ENCODE assay signal across 1 cellular context in the genomic region with DNA sequence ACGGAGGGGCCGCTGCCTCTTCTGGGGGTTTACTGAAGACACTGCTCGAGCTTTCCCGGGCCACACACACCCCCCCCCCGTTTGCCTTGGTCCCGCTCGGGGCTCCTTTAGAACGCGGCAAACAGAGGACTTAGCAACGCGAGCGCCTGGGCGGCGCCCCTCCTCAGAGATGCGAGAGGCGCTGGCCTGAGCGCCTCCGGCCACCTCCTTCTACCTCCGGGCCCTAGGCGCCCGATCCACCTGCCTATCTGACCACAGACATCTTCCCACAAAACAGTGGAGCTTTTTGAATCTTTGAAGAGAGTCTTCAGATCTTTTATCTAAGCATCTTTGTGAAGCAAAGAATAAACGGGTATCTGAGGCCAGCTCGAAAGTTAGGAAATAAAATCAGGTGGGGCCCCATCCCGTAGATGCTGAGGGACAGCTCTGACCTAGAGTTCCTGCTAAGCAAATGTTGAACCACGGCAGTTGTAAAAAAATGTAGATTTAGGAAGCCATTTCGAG.
TF ChIP-seq lines count a peak whose summit lies in the region.

No MANE protein-coding gene starts in this region.

TF ChIP-seq in HEK293, 187 proteins besides CTCF, POLR2A, EP300 and RAD21 (continued from another document and continues in another):
- TF ChIP-seq, protein P1, sequence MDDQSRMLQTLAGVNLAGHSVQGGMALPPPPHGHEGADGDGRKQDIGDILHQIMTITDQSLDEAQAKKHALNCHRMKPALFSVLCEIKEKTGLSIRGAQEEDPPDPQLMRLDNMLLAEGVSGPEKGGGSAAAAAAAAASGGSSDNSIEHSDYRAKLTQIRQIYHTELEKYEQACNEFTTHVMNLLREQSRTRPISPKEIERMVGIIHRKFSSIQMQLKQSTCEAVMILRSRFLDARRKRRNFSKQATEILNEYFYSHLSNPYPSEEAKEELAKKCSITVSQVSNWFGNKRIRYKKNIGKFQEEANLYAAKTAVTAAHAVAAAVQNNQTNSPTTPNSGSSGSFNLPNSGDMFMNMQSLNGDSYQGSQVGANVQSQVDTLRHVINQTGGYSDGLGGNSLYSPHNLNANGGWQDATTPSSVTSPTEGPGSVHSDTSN (CRISPR knock-in tag; IDR thresholded peaks at IDR 0.05): no peak
- TF ChIP-seq SCRT2 (tag by site-specific recombination; IDR thresholded peaks at IDR 0.05) (no peak), ZIC2 (tag by site-specific recombination; IDR thresholded peaks at IDR 0.05) (no peak), ZNF274 (IDR thresholded peaks at IDR 0.05; ENCODE audit: low read length) (no peak), ZNF274 (tag by site-specific recombination; IDR thresholded peaks at IDR 0.05; ENCODE audit: borderline replicate concordance) (no peak), ZNF548 (tag by site-specific recombination; IDR thresholded peaks at IDR 0.05) (no peak), SP3 (tag by site-specific recombination; IDR thresholded peaks at IDR 0.05) (0 out of 2 replicates have a peak, but pooled peaks have one; percentile 14), ZNF433 (tag by site-specific recombination; IDR thresholded peaks at IDR 0.05; ENCODE audit: low read depth) (no peak), ZNF157 (tag by site-specific recombination; IDR thresholded peaks at IDR 0.05) (no peak), ZNF221 (tag by site-specific recombination; IDR thresholded peaks at IDR 0.05; ENCODE audit: borderline replicate concordance) (no peak), ZNF175 (tag by site-specific recombination; IDR thresholded peaks at IDR 0.05) (no peak), ZNF670 (tag by site-specific recombination; IDR thresholded peaks at IDR 0.05; ENCODE audit: low read depth) (no peak), ZNF626 (tag by site-specific recombination; IDR thresholded peaks at IDR 0.05) (no peak), FEZF1 (tag by site-specific recombination; IDR thresholded peaks at IDR 0.05) (no peak), ZNF140 (tag by site-specific recombination; IDR thresholded peaks at IDR 0.05) (no peak), ZNF707 (tag by site-specific recombination; IDR thresholded peaks at IDR 0.05) (no peak), MYNN (tag by site-specific recombination; IDR thresholded peaks at IDR 0.05; ENCODE audit: borderline replicate concordance) (no peak), ZNF558 (tag by site-specific recombination; IDR thresholded peaks at IDR 0.05) (no peak), ZBTB8A (tag by site-specific recombination; IDR thresholded peaks at IDR 0.05) (peak; percentile 22; the same call in 1 of the 2 replicates), ZNF23 (tag by site-specific recombination; IDR thresholded peaks at IDR 0.05; ENCODE audit: borderline replicate concordance) (no peak), ZNF629 (tag by site-specific recombination; IDR thresholded peaks at IDR 0.05) (no peak; the same call in 1 of the 2 replicates), ZNF777 (tag by site-specific recombination; IDR thresholded peaks at IDR 0.05; ENCODE audit: borderline replicate concordance) (no peak)
- TF ChIP-seq, protein P2, sequence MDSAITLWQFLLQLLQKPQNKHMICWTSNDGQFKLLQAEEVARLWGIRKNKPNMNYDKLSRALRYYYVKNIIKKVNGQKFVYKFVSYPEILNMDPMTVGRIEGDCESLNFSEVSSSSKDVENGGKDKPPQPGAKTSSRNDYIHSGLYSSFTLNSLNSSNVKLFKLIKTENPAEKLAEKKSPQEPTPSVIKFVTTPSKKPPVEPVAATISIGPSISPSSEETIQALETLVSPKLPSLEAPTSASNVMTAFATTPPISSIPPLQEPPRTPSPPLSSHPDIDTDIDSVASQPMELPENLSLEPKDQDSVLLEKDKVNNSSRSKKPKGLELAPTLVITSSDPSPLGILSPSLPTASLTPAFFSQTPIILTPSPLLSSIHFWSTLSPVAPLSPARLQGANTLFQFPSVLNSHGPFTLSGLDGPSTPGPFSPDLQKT (IDR thresholded peaks at IDR 0.05; ENCODE audit: borderline replicate concordance, low read depth, low read length): no peak
- TF ChIP-seq, protein P3, sequence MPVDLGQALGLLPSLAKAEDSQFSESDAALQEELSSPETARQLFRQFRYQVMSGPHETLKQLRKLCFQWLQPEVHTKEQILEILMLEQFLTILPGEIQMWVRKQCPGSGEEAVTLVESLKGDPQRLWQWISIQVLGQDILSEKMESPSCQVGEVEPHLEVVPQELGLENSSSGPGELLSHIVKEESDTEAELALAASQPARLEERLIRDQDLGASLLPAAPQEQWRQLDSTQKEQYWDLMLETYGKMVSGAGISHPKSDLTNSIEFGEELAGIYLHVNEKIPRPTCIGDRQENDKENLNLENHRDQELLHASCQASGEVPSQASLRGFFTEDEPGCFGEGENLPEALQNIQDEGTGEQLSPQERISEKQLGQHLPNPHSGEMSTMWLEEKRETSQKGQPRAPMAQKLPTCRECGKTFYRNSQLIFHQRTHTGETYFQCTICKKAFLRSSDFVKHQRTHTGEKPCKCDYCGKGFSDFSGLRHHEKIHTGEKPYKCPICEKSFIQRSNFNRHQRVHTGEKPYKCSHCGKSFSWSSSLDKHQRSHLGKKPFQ (tag by site-specific recombination; IDR thresholded peaks at IDR 0.05): no peak
- TF ChIP-seq, protein P4, sequence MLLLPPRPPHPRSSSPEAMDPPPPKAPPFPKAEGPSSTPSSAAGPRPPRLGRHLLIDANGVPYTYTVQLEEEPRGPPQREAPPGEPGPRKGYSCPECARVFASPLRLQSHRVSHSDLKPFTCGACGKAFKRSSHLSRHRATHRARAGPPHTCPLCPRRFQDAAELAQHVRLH (tag by site-specific recombination; IDR thresholded peaks at IDR 0.05): no peak
- TF ChIP-seq, protein P5, sequence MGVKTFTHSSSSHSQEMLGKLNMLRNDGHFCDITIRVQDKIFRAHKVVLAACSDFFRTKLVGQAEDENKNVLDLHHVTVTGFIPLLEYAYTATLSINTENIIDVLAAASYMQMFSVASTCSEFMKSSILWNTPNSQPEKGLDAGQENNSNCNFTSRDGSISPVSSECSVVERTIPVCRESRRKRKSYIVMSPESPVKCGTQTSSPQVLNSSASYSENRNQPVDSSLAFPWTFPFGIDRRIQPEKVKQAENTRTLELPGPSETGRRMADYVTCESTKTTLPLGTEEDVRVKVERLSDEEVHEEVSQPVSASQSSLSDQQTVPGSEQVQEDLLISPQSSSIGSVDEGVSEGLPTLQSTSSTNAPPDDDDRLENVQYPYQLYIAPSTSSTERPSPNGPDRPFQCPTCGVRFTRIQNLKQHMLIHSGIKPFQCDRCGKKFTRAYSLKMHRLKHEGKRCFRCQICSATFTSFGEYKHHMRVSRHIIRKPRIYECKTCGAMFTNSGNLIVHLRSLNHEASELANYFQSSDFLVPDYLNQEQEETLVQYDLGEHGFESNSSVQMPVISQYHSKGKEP (tag by site-specific recombination; IDR thresholded peaks at IDR 0.05): no peak
- TF ChIP-seq, protein P6, sequence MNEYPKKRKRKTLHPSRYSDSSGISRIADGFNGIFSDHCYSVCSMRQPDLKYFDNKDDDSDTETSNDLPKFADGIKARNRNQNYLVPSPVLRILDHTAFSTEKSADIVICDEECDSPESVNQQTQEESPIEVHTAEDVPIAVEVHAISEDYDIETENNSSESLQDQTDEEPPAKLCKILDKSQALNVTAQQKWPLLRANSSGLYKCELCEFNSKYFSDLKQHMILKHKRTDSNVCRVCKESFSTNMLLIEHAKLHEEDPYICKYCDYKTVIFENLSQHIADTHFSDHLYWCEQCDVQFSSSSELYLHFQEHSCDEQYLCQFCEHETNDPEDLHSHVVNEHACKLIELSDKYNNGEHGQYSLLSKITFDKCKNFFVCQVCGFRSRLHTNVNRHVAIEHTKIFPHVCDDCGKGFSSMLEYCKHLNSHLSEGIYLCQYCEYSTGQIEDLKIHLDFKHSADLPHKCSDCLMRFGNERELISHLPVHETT (tag by site-specific recombination; IDR thresholded peaks at IDR 0.05): peak; percentile 3; the same call in 1 of the 2 replicates
- TF ChIP-seq, protein P7, sequence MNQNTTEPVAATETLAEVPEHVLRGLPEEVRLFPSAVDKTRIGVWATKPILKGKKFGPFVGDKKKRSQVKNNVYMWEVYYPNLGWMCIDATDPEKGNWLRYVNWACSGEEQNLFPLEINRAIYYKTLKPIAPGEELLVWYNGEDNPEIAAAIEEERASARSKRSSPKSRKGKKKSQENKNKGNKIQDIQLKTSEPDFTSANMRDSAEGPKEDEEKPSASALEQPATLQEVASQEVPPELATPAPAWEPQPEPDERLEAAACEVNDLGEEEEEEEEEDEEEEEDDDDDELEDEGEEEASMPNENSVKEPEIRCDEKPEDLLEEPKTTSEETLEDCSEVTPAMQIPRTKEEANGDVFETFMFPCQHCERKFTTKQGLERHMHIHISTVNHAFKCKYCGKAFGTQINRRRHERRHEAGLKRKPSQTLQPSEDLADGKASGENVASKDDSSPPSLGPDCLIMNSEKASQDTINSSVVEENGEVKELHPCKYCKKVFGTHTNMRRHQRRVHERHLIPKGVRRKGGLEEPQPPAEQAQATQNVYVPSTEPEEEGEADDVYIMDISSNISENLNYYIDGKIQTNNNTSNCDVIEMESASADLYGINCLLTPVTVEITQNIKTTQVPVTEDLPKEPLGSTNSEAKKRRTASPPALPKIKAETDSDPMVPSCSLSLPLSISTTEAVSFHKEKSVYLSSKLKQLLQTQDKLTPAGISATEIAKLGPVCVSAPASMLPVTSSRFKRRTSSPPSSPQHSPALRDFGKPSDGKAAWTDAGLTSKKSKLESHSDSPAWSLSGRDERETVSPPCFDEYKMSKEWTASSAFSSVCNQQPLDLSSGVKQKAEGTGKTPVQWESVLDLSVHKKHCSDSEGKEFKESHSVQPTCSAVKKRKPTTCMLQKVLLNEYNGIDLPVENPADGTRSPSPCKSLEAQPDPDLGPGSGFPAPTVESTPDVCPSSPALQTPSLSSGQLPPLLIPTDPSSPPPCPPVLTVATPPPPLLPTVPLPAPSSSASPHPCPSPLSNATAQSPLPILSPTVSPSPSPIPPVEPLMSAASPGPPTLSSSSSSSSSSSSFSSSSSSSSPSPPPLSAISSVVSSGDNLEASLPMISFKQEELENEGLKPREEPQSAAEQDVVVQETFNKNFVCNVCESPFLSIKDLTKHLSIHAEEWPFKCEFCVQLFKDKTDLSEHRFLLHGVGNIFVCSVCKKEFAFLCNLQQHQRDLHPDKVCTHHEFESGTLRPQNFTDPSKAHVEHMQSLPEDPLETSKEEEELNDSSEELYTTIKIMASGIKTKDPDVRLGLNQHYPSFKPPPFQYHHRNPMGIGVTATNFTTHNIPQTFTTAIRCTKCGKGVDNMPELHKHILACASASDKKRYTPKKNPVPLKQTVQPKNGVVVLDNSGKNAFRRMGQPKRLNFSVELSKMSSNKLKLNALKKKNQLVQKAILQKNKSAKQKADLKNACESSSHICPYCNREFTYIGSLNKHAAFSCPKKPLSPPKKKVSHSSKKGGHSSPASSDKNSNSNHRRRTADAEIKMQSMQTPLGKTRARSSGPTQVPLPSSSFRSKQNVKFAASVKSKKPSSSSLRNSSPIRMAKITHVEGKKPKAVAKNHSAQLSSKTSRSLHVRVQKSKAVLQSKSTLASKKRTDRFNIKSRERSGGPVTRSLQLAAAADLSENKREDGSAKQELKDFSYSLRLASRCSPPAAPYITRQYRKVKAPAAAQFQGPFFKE (tag by site-specific recombination; IDR thresholded peaks at IDR 0.05; ENCODE audit: borderline replicate concordance): no peak
- TF ChIP-seq, protein P8, sequence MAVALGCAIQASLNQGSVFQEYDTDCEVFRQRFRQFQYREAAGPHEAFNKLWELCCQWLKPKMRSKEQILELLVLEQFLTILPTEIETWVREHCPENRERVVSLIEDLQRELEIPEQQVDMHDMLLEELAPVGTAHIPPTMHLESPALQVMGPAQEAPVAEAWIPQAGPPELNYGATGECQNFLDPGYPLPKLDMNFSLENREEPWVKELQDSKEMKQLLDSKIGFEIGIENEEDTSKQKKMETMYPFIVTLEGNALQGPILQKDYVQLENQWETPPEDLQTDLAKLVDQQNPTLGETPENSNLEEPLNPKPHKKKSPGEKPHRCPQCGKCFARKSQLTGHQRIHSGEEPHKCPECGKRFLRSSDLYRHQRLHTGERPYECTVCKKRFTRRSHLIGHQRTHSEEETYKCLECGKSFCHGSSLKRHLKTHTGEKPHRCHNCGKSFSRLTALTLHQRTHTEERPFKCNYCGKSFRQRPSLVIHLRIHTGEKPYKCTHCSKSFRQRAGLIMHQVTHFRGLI (tag by site-specific recombination; IDR thresholded peaks at IDR 0.05): peak; percentile 11; the same call in 1 of the 2 replicates
- TF ChIP-seq, protein P9, sequence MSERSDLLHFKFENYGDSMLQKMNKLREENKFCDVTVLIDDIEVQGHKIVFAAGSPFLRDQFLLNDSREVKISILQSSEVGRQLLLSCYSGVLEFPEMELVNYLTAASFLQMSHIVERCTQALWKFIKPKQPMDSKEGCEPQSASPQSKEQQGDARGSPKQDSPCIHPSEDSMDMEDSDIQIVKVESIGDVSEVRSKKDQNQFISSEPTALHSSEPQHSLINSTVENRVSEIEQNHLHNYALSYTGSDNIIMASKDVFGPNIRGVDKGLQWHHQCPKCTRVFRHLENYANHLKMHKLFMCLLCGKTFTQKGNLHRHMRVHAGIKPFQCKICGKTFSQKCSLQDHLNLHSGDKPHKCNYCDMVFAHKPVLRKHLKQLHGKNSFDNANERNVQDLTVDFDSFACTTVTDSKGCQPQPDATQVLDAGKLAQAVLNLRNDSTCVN (tag by site-specific recombination; optimal IDR thresholded peaks at IDR 0.05): peak; percentile 42
- TF ChIP-seq, protein P10, sequence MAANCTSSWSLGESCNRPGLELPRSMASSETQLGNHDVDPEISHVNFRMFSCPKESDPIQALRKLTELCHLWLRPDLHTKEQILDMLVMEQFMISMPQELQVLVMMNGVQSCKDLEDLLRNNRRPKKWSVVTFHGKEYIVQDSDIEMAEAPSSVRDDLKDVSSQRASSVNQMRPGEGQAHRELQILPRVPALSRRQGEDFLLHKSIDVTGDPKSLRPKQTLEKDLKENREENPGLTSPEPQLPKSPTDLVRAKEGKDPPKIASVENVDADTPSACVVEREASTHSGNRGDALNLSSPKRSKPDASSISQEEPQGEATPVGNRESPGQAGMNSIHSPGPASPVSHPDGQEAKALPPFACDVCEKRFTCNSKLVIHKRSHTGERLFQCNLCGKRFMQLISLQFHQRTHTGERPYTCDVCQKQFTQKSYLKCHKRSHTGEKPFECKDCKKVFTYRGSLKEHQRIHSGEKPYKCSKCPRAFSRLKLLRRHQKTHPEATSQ (tag by site-specific recombination; IDR thresholded peaks at IDR 0.05): no peak
- TF ChIP-seq, protein P11, sequence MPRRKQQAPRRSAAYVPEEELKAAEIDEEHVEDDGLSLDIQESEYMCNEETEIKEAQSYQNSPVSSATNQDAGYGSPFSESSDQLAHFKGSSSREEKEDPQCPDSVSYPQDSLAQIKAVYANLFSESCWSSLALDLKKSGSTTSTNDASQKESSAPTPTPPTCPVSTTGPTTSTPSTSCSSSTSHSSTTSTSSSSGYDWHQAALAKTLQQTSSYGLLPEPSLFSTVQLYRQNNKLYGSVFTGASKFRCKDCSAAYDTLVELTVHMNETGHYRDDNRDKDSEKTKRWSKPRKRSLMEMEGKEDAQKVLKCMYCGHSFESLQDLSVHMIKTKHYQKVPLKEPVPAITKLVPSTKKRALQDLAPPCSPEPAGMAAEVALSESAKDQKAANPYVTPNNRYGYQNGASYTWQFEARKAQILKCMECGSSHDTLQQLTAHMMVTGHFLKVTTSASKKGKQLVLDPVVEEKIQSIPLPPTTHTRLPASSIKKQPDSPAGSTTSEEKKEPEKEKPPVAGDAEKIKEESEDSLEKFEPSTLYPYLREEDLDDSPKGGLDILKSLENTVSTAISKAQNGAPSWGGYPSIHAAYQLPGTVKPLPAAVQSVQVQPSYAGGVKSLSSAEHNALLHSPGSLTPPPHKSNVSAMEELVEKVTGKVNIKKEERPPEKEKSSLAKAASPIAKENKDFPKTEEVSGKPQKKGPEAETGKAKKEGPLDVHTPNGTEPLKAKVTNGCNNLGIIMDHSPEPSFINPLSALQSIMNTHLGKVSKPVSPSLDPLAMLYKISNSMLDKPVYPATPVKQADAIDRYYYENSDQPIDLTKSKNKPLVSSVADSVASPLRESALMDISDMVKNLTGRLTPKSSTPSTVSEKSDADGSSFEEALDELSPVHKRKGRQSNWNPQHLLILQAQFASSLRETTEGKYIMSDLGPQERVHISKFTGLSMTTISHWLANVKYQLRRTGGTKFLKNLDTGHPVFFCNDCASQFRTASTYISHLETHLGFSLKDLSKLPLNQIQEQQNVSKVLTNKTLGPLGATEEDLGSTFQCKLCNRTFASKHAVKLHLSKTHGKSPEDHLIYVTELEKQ (tag by site-specific recombination; IDR thresholded peaks at IDR 0.05; ENCODE audit: borderline replicate concordance): no peak
